Comparison of ENCODE assay signal across 13 cellular contexts in genomic region chr9:98326402-98327248, GRCh38.
DNase-seq lines count a peak whose midpoint lies in the region; ATAC-seq and TF ChIP-seq lines count a peak whose summit lies in the region.
"Had no signal": no experiment of that assay in that cellular context is flagged by ENCODE, and none has a peak within 500 bp of the region (broad histone marks: within the 10 kb centered on the region; RNA-seq: fewer than 3 reads in every experiment).

No MANE protein-coding gene starts in this region.

- CTCF ChIA-PET in WTC11 (lab: Charles Lee), result interaction anchor here (1.2 kb wide), 1 partner anchor 210 kb away, joined by 5 read pairs; no protein-coding TSS in a partner anchor

- POLR2A ChIA-PET in WTC11 (lab: Charles Lee), result no interaction called here

- no peak overlapping the region for H3K27ac ChIP-seq in DND-41 (ENCODE audit: low read length)
- no peak overlapping the region for H3K27ac ChIP-seq in left lung
- H3K27ac ChIP-seq: coronary artery had no signal

- H3K27me3 Mint-ChIP-seq in WTC11 (ENCODE audit: low read depth), result no peaks in the 10 kb centered on the region; the same call in 1 of the 2 replicates

- peak; percentile 48; the same call in 1 of the 3 replicates for ATAC-seq in DND-41 (ENCODE audit: insufficient read depth, low read depth)
- no peak; the same call in 1 of the 2 replicates for ATAC-seq in WTC11
- no peak for ATAC-seq in HG03565 (IDR thresholded peaks at IDR 0.05; ENCODE audit: unreplicated experiment)
- no peak for ATAC-seq in left lung
- ATAC-seq: right cardiac atrium had no signal

- no peak overlapping the region for H3K9ac ChIP-seq in DND-41 (ENCODE audit: low read depth, low read length)

- H3K9me3 ChIP-seq in DND-41 (ENCODE audit: insufficient read depth, low read length, severe bottlenecking) (no peaks in the 10 kb centered on the region), left lung (no peaks in the 10 kb centered on the region)

- H3K36me3 ChIP-seq in DND-41 (ENCODE audit: insufficient read depth, low read length), result no peaks in the 10 kb centered on the region
- H3K36me3 ChIP-seq in left lung, result no peaks in the 10 kb centered on the region

- H3K4me1 ChIP-seq in DND-41 (ENCODE audit: insufficient read depth, low read length) (no peaks in the 10 kb centered on the region), left lung (no peaks in the 10 kb centered on the region)

- no peak overlapping the region for H3K4me2 ChIP-seq in DND-41 (ENCODE audit: insufficient read depth, low read length)

- no peak overlapping the region for H2AFZ ChIP-seq in DND-41 (ENCODE audit: low read depth, low read length)

- DNase-seq in DND-41, result peak; percentile 23
- peak; percentile 53 for DNase-seq in Jurkat, Clone E6-1 (ENCODE audit: low read depth, low spot score)
- no peak for DNase-seq in WTC11 (ENCODE audit: low spot score)
- DNase-seq in glomerular visceral epithelial cell (ENCODE audit: extremely low spot score), result peak; percentile 37
- no peak for DNase-seq in activated CD4-positive, CD25-positive, alpha-beta regulatory T cell treated with anti-CD3 and anti-CD28 coated beads, Interleukin-2, amount 50 U/mL, for 72 hours
- DNase-seq in left lung, result no peak
- no peak for DNase-seq in SHP77 treated with DMSO at 0.1 percent for 48 hours (lab: John Stamatoyannopoulos, UW)
- DNase-seq: activated naive CD8-positive, alpha-beta T cell treated with anti-CD3 and anti-CD28 coated beads, Interleukin-2, amount 10 ng/mL, durations not matched to agents 7 days and 5 days; CD4-positive, alpha-beta T cell; NCI-H510A treated with DMSO at 0.1 percent for 48 hours; right cardiac atrium had no signal

- H3K4me3 Mint-ChIP-seq in WTC11, result no peak overlapping the region
- H3K4me3 Mint-ChIP-seq: activated naive CD8-positive, alpha-beta T cell treated with anti-CD3 and anti-CD28 coated beads, Interleukin-2, amount 10 ng/mL, durations not matched to agents 7 days and 5 days; CD4-positive, alpha-beta T cell had no signal

- no peaks in the 10 kb centered on the region for H3K79me2 ChIP-seq in DND-41 (ENCODE audit: insufficient read depth, low read length)

- no peak overlapping the region for H3K4me3 ChIP-seq in DND-41 (ENCODE audit: low read depth in 1 of 2, low read length in 2 of 2)
- H3K4me3 ChIP-seq in Jurkat, Clone E6-1 (ENCODE audit: low read length), result no peak overlapping the region
- no peak overlapping the region for H3K4me3 ChIP-seq in left lung
- H3K4me3 ChIP-seq: coronary artery had no signal

- H3K27ac Mint-ChIP-seq in WTC11, result no peak overlapping the region
- H3K27ac Mint-ChIP-seq: activated naive CD8-positive, alpha-beta T cell treated with anti-CD3 and anti-CD28 coated beads, Interleukin-2, amount 10 ng/mL, durations not matched to agents 7 days and 5 days; CD4-positive, alpha-beta T cell had no signal

- no peaks in the 10 kb centered on the region for H3K9me3 Mint-ChIP-seq in WTC11
- H3K9me3 Mint-ChIP-seq: activated naive CD8-positive, alpha-beta T cell treated with anti-CD3 and anti-CD28 coated beads, Interleukin-2, amount 10 ng/mL, durations not matched to agents 7 days and 5 days; CD4-positive, alpha-beta T cell had no signal

- 0 out of 2 replicates have a peak, but pooled peaks cover 2% of the 10 kb centered on the region for H3K4me1 Mint-ChIP-seq in WTC11

- no peaks in the 10 kb centered on the region for H3K27me3 ChIP-seq in DND-41 (ENCODE audit: insufficient read depth, low read length, poor library complexity)
- no peaks in the 10 kb centered on the region for H3K27me3 ChIP-seq in left lung

- intact Hi-C loops in left lung (cut with DNase I), result no loop called here

- H4K20me1 ChIP-seq in DND-41 (ENCODE audit: insufficient read depth, low read length), result no peaks in the 10 kb centered on the region

- no peaks in the 10 kb centered on the region for H3K36me3 Mint-ChIP-seq in WTC11
- H3K36me3 Mint-ChIP-seq: activated naive CD8-positive, alpha-beta T cell treated with anti-CD3 and anti-CD28 coated beads, Interleukin-2, amount 10 ng/mL, durations not matched to agents 7 days and 5 days had no signal

- TF ChIP-seq CTCF in DND-41 (IDR thresholded peaks at IDR 0.05; ENCODE audit: borderline replicate concordance, extremely low read depth, low read length, poor library complexity, severe bottlenecking) (no peak), WTC11 (IDR thresholded peaks at IDR 0.05) (no peak), left lung (IDR thresholded peaks at IDR 0.05) (no peak)

TF ChIP-seq in WTC11, 78 proteins besides CTCF, POLR2A, EP300 and RAD21:
- TF ChIP-seq NFYB (CRISPR knock-in tag; conservative IDR thresholded peaks at IDR 0.05; ENCODE audit: low read depth), result peak; percentile 72
- TF ChIP-seq ZMAT4 (CRISPR knock-in tag; IDR thresholded peaks at IDR 0.05), result no peak
TF ChIP-seq in WTC11: peak in this region for 1.

Comparison
In these comparisons a context has a peak if more than half of its experiments do, and no peak if none do; other contexts are left out.
1. DNase-seq: peak in DND-41 (single experiment), Jurkat, Clone E6-1 (single experiment) and glomerular visceral epithelial cell (single experiment); none in WTC11 (single experiment), activated CD4-positive, CD25-positive, alpha-beta regulatory T cell treated with anti-CD3 and anti-CD28 coated beads, Interleukin-2, amount 50 U/mL, for 72 hours (single experiment), left lung (0 of 2) and SHP77 treated with DMSO at 0.1 percent for 48 hours (single experiment).